In the genomic region with DNA sequence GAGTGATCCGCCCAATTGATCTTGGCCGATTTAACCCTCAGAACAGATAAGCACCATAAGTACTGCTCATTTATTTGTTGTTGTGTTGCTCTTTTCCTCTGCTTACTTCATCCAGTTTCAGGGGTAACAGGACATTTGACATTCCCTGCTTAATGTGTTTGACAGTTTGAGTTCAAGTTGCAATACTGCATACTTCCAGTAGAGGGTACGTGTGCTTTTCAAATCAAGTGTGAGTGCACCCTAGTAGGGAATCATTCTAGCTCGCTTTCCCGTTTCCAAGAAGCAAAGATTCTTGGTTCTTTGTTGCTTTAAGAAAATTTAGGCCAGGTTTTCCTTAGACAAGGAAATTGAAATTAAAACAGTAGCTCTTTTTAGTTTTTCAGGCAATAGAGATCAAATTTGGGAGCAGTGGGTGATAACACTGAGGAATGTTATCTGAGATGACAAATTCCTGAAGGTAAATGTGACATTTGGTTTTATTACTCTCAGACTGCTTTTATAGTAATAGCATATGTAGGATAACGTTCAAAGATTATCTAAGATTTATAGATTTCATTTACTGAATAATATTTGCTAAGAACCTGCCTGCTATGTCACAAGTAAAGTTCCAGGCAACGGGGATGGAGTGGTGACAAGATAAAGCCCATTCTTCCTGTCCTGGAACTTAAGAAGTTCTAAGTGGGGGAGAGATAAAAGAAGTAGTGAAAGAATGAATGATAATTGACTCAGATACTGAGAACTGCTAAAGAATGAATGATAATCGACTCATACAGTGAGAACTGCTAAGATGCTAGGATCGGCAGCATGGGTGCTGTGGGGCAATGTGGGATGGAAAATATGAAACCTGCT, we compare ENCODE assay signal across 8 cellular contexts.
DNase-seq lines count a peak whose midpoint lies in the region; ATAC-seq and TF ChIP-seq lines count a peak whose summit lies in the region.

No MANE protein-coding gene starts in this region.

- H3K36me3 ChIP-seq in brain microvascular endothelial cell (replicated peaks) = no peaks in the 10 kb centered on the region
- H3K36me3 ChIP-seq in kidney epithelial cell (ENCODE audit: control insufficient read depth, insufficient read depth, low read length) = no peaks in the 10 kb centered on the region

- H3K27ac ChIP-seq in brain microvascular endothelial cell = no peak overlapping the region

- in situ Hi-C loops in brain microvascular endothelial cell (cut with HindIII; ENCODE audit: low pct_ligation_motif_present, low sequenced_read_pairs) = loop anchor here (25.0 kb wide), 1 partner anchor 461 kb away; a partner anchor contains a TSS

- H3K27me3 Mint-ChIP-seq in type B pancreatic cell = peaks cover 12% of the 10 kb centered on the region

- no peaks in the 10 kb centered on the region for H3K36me3 Mint-ChIP-seq in type B pancreatic cell

- TF ChIP-seq CTCF in GM12874 (IDR thresholded peaks at IDR 0.05; ENCODE audit: insufficient read depth, low read depth, low read length) (peak; percentile 78), brain microvascular endothelial cell (IDR thresholded peaks at IDR 0.05; ENCODE audit: low read depth, low read length, missing control alignments) (peak; percentile 80), kidney epithelial cell (IDR thresholded peaks at IDR 0.05; ENCODE audit: insufficient read depth, low read length, poor library complexity, severe bottlenecking) (peak; percentile 76), type B pancreatic cell (conservative IDR thresholded peaks at IDR 0.05) (peak; percentile 87)

- H3K27ac Mint-ChIP-seq in type B pancreatic cell = no peak overlapping the region

- DNase-seq in AG08395 (ENCODE audit: low spot score) (peak; percentile 60), NCI-H2171 treated with DMSO at 0.1 percent for 48 hours (lab: John Stamatoyannopoulos, UW) (peak; percentile 61), brain microvascular endothelial cell (peak; percentile 32), kidney epithelial cell (ENCODE audit: low read depth) (no peak), type B pancreatic cell (ENCODE audit: extremely low spot score, unreplicated experiment) (no peak), HPDE6-E6E7 (ENCODE audit: extremely low spot score) (no peak)

- H3K27me3 ChIP-seq in brain microvascular endothelial cell (replicated peaks) (no peaks in the 10 kb centered on the region), kidney epithelial cell (ENCODE audit: control insufficient read depth, insufficient read depth, low read length) (no peaks in the 10 kb centered on the region)

- peaks cover 9% of the 10 kb centered on the region for H3K4me1 Mint-ChIP-seq in type B pancreatic cell (ENCODE audit: unreplicated experiment)

- no peak overlapping the region for H3K4me3 Mint-ChIP-seq in type B pancreatic cell

- H3K9me3 Mint-ChIP-seq in type B pancreatic cell = no peaks in the 10 kb centered on the region

- no peak overlapping the region for H3K4me3 ChIP-seq in brain microvascular endothelial cell (ENCODE audit: low read depth, low read length)
- no peak overlapping the region for H3K4me3 ChIP-seq in kidney epithelial cell (ENCODE audit: low read depth, low read length)

- peak; percentile 79 for ATAC-seq in HG02798 (IDR thresholded peaks at IDR 0.05; ENCODE audit: poor library complexity, unreplicated experiment)

Comparison
In these comparisons a context has a peak if more than half of its experiments do, and no peak if none do; other contexts are left out.
1. DNase-seq: peak in AG08395 (single experiment), NCI-H2171 treated with DMSO at 0.1 percent for 48 hours (single experiment) and brain microvascular endothelial cell (single experiment); none in kidney epithelial cell (single experiment), type B pancreatic cell (single experiment) and HPDE6-E6E7 (single experiment).
2. Peak in every context shown above with its lines, with median percentiles within 50 percentile points of each other: CTCF ChIP-seq.